In the genomic region with DNA sequence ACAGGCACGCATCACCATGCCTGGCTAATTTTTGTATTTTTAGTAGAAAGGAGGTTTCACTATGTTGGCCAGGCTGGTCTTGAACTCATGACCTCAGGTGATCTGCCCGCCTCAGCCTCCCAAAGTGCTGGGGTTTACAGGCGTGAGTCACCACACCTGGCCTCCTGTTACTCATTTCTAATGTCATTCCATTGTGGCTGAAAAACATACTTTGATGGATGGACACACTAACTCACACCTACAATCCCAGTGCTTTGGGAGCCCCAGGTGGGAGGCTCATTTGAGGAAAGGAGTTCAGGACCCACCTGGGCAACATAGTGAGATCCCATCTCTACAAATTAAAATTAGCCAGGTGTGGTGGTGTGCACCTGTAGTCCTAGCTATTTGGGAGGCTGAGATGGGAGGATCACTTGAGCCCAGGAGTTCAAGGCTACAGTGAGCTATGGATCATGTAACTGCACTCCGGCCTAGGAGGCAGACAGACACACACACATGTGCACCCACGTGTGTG, we compare ENCODE assay signal across 9 cellular contexts. TPM values are rescaled to one million over a fixed set of nuclear protein-coding genes. Genes with fewer than 3 reads are reported as not detected.
"Had no signal": no experiment of that assay in that cellular context is flagged by ENCODE, and none has a peak within 500 bp of the region (broad histone marks: within the 10 kb centered on the region; RNA-seq: fewer than 3 reads in every experiment).

No MANE protein-coding gene starts in this region.

RNA-seq across cellular contexts. Expression of gene GRIN1, which starts 14.9 kb away (rescaled TPM):
- total RNA-seq: activated naive CD8-positive, alpha-beta T cell treated with anti-CD3 and anti-CD28 coated beads for 36 hours; Right ventricle myocardium inferior had no signal

RNA-seq across cellular contexts. Expression of gene LRRC26, which starts 45.8 kb away (rescaled TPM):
- total RNA-seq: activated CD4-positive, alpha-beta memory T cell treated with anti-CD3 and anti-CD28 coated beads, Interleukin-2, amount 10 ng/mL, durations not matched to agents 7 days and 5 days; activated CD4-positive, alpha-beta T cell treated with anti-CD3 and anti-CD28 coated beads for 36 hours; activated CD8-positive, alpha-beta memory T cell treated with anti-CD3 and anti-CD28 coated beads for 36 hours; activated naive CD4-positive, alpha-beta T cell treated with anti-CD3 and anti-CD28 coated beads for 36 hours; activated naive CD8-positive, alpha-beta T cell treated with anti-CD3 and anti-CD28 coated beads for 36 hours; activated T-helper 17 cell treated with anti-CD3 and anti-CD28 coated beads, Interleukin-2, amount 50 U/mL, for 72 hours; cardiac muscle cell; Right ventricle myocardium inferior; T-helper 2 cell treated with Interferon-gamma antibody and Interleukin-4, amounts not matched to agents 100 ng/mL and 5 ng/mL, for 36 hours had no signal
